22 cellular contexts compared by ENCODE assay signal in genomic region chr11:115745041-115745440, GRCh38.
"Had no signal": no experiment of that assay in that cellular context is flagged by ENCODE, and none has a peak within 500 bp of the region (broad histone marks: within the 10 kb centered on the region; RNA-seq: fewer than 3 reads in every experiment).

No MANE protein-coding gene starts in this region.

- H3K27me3 ChIP-seq: colonic mucosa, ovary, thyroid gland, upper lobe of left lung had no signal

- H3K4me3 Mint-ChIP-seq: activated naive CD8-positive, alpha-beta T cell; stimulated activated effector memory CD8-positive, alpha-beta T cell treated with anti-CD3 and anti-CD28 coated beads, Interleukin-12 subunit alpha, Interleukin-12 subunit beta, amount 100 ng/mL, for 72 hours; stimulated activated naive CD8-positive, alpha-beta T cell treated with anti-CD3 and anti-CD28 coated beads, Interleukin-15, amount 100 ng/mL, for 72 hours had no signal

- H3K36me3 Mint-ChIP-seq: activated naive CD8-positive, alpha-beta T cell; stimulated activated effector memory CD8-positive, alpha-beta T cell treated with anti-CD3 and anti-CD28 coated beads, Interleukin-12 subunit alpha, Interleukin-12 subunit beta, amount 100 ng/mL, for 72 hours had no signal

- H3K27ac ChIP-seq: colonic mucosa, left ventricle myocardium inferior, ovary, prostate gland, skin epidermis, thyroid gland, upper lobe of left lung had no signal

- H3K4me1 ChIP-seq: colonic mucosa, left ventricle myocardium inferior, prostate gland, upper lobe of left lung had no signal

- H3K9me3 ChIP-seq: colonic mucosa, left ventricle myocardium inferior, mucosa of descending colon, ovary, prostate gland, thyroid gland, upper lobe of left lung had no signal

- H3K36me3 ChIP-seq: colonic mucosa, left ventricle myocardium inferior, ovary, prostate gland, thyroid gland, upper lobe of left lung had no signal

- ATAC-seq: mucosa of descending colon; stimulated activated effector memory CD8-positive, alpha-beta T cell treated with anti-CD3 and anti-CD28 coated beads, Interleukin-12 subunit alpha, Interleukin-12 subunit beta, amount 100 ng/mL, for 72 hours; stimulated activated naive CD8-positive, alpha-beta T cell treated with anti-CD3 and anti-CD28 coated beads, Interleukin-15, amount 100 ng/mL, for 72 hours had no signal

- DNase-seq: activated CD4-positive, alpha-beta T cell treated with anti-CD3 and anti-CD28 coated beads for 48 hours; activated CD4-positive, alpha-beta T cell treated with anti-CD3 and anti-CD28 coated beads, Interleukin-2, amount 50 U/mL, for 48 hours; activated CD8-positive, alpha-beta memory T cell treated with anti-CD3 and anti-CD28 coated beads for 24 hours; activated effector memory CD4-positive, alpha-beta T cell treated with Interleukin-2 at 50 U/mL for 16 hours; activated naive CD4-positive, alpha-beta T cell treated with Interleukin-2 at 50 U/mL for 16 hours; anterior cingulate cortex; colonic mucosa; effector CD8-positive, alpha-beta T cell; islet precursor cell; mucosa of descending colon; ovary; stimulated activated CD4-positive, alpha-beta T cell treated with anti-CD3 and anti-CD28 coated beads, Interleukin-4, amount 100 ng/mL, for 24 hours; stimulated activated naive CD8-positive, alpha-beta T cell treated with anti-CD3 and anti-CD28 coated beads, Interleukin-15, amount 100 ng/mL, for 72 hours; substantia nigra; thyroid gland; upper lobe of left lung had no signal

- H3K27ac Mint-ChIP-seq: activated naive CD8-positive, alpha-beta T cell; stimulated activated effector memory CD8-positive, alpha-beta T cell treated with anti-CD3 and anti-CD28 coated beads, Interleukin-12 subunit alpha, Interleukin-12 subunit beta, amount 100 ng/mL, for 72 hours; stimulated activated naive CD8-positive, alpha-beta T cell treated with anti-CD3 and anti-CD28 coated beads, Interleukin-15, amount 100 ng/mL, for 72 hours had no signal

- H3K4me1 Mint-ChIP-seq: stimulated activated effector memory CD8-positive, alpha-beta T cell treated with anti-CD3 and anti-CD28 coated beads, Interleukin-12 subunit alpha, Interleukin-12 subunit beta, amount 100 ng/mL, for 72 hours; stimulated activated naive CD8-positive, alpha-beta T cell treated with anti-CD3 and anti-CD28 coated beads, Interleukin-15, amount 100 ng/mL, for 72 hours had no signal

- H3K9me3 Mint-ChIP-seq: nephron had no signal

- H3K4me3 ChIP-seq: colonic mucosa, left ventricle myocardium inferior, mucosa of descending colon, ovary, prostate gland, skin epidermis, thyroid gland, upper lobe of left lung had no signal
